33 cellular contexts compared by ENCODE assay signal in the genomic region with DNA sequence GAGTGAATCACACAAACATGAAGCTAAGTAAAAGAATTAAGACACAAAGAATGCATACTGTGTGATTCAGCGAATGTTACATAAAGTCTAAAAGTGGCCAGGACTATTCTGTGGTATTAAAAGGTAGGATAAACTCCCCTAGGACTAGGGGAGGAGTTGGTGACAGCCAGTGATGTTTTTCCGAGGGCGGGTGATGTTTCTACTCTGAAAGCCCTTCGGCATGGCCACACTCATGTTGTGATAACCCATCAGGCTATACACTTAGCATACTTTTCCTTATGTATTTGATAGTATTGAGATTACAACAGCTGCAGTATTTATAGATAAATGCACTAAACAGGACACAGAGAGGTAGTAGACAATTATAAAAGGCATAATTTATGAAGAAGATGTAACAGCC. TPM values are rescaled to one million over a fixed set of nuclear protein-coding genes. Genes with fewer than 3 reads are reported as not detected.
"Had no signal": no experiment of that assay in that cellular context is flagged by ENCODE, and none has a peak within 500 bp of the region (broad histone marks: within the 10 kb centered on the region; RNA-seq: fewer than 3 reads in every experiment).

No MANE protein-coding gene starts in this region.

- DNase-seq: naive thymus-derived CD8-positive, alpha-beta T cell; nephron progenitor cell; nucleus accumbens; pancreas; posterior cingulate gyrus; psoas muscle; right cardiac atrium; spleen; stimulated activated CD4-positive, alpha-beta T cell treated with anti-CD3 and anti-CD28 coated beads, Interleukin-12 subunit alpha, Interleukin-12 subunit beta, amount 100 ng/mL, for 4 hours; stimulated activated CD4-positive, alpha-beta T cell treated with anti-CD3 and anti-CD28 coated beads, Interleukin-1b, Interleukin-23, amount 100 ng/mL, for 48 hours; stimulated activated CD4-positive, alpha-beta T cell treated with anti-CD3 and anti-CD28 coated beads, Interleukin-4, amount 100 ng/mL, for 1 hour; stimulated activated CD4-positive, alpha-beta T cell treated with anti-CD3 and anti-CD28 coated beads, Interleukin-4, amount 100 ng/mL, for 4 hours; stimulated activated CD8-positive, alpha-beta memory T cell treated with anti-CD3 and anti-CD28 coated beads, Interleukin-4, amount 100 ng/mL, for 48 hours; stimulated activated naive CD4-positive, alpha-beta T cell; stimulated activated naive CD8-positive, alpha-beta T cell treated with anti-CD3 and anti-CD28 coated beads, Interleukin-15, amount 100 ng/mL, for 72 hours; stimulated activated naive CD8-positive, alpha-beta T cell treated with anti-CD3 and anti-CD28 coated beads, Interleukin-15, Interleukin-2, amounts not matched to agents 100 U/mL and 50 U/mL, for 24 hours; substantia nigra; testis; tibial artery; transverse colon; upper lobe of right lung; uterus had no signal

- H3K4me2 ChIP-seq: smooth muscle cell had no signal

- H3K27me3 ChIP-seq: pancreas, suprapubic skin, testis, tibial artery, transverse colon, upper lobe of right lung, uterus had no signal

- FAIRE-seq: pancreas had no signal

- H3K9me3 ChIP-seq: neutrophil, pancreas, testis, transverse colon, upper lobe of right lung had no signal

- ATAC-seq: naive thymus-derived CD8-positive, alpha-beta T cell; natural killer cell treated with Interleukin-12 subunit alpha and Interleukin-12 subunit beta and Interleukin-15 and Interleukin-18, amount 100 ng/mL, for 72 hours; psoas muscle; right cardiac atrium; sciatic nerve; stimulated activated memory B cell treated with anti-CD40 and anti-IgM and Interleukin-4, amounts not matched to agents 10 μg/mL and 1 μg/mL and 100 μg/mL, for 72 hours; stimulated activated naive CD8-positive, alpha-beta T cell treated with anti-CD3 and anti-CD28 coated beads, Interleukin-15, amount 100 ng/mL, for 72 hours; stimulated activated naive CD8-positive, alpha-beta T cell treated with anti-CD3 and anti-CD28 coated beads, Interleukin-15, Interleukin-2, amounts not matched to agents 100 U/mL and 50 U/mL, for 24 hours; upper lobe of right lung had no signal

- H3K36me3 ChIP-seq: neutrophil, pancreas, spleen, suprapubic skin, transverse colon, upper lobe of right lung, uterus had no signal

- H3K27ac ChIP-seq: neutrophil, psoas muscle, skin epidermis, spleen, suprapubic skin, testis, tibial artery, transverse colon, upper lobe of right lung, uterus had no signal

- H3K4me3 ChIP-seq: pancreas, psoas muscle, skin epidermis, smooth muscle cell, spleen, suprapubic skin, testis, tibial artery, transverse colon, upper lobe of right lung, uterus had no signal

- H3K4me1 ChIP-seq: psoas muscle, spleen, suprapubic skin, testis, tibial artery, transverse colon, upper lobe of right lung, uterus had no signal

RNA-seq across cellular contexts. Expression of a gene that starts 54.0 kb away (rescaled TPM):
- total RNA-seq: natural killer cell treated with Interleukin-12 subunit alpha and Interleukin-12 subunit beta and Interleukin-15 and Interleukin-18, amount 100 ng/mL, for 72 hours; neural crest cell; osteocyte; progenitor cell of endocrine pancreas; smooth muscle cell; urinary bladder had no signal
- polyA plus RNA-seq: urinary bladder had no signal
